In genomic region chr1:91725961-91726704, GRCh38 we compare ENCODE assay signal across 10 cellular contexts.
DNase-seq lines count a peak whose midpoint lies in the region; ATAC-seq and TF ChIP-seq lines count a peak whose summit lies in the region.
"Had no signal": no experiment of that assay in that cellular context is flagged by ENCODE, and none has a peak within 500 bp of the region (broad histone marks: within the 10 kb centered on the region; RNA-seq: fewer than 3 reads in every experiment).

No MANE protein-coding gene starts in this region.

- ATAC-seq in mucosa of descending colon (peak; percentile 72), GM18502 (IDR thresholded peaks at IDR 0.05; ENCODE audit: poor library complexity, unreplicated experiment) (no peak)

- DNase-seq in NCI-H2029 (lab: John Stamatoyannopoulos, UW) (peak; percentile 26), NCI-H2029 treated with DMSO at 0.1 percent for 48 hours (lab: John Stamatoyannopoulos, UW) (no peak), epithelial cell of proximal tubule (ENCODE audit: low read depth) (peak; percentile 59), mucosa of descending colon (no peak), transverse colon (peak; percentile 17), CD1c-positive myeloid dendritic cell (ENCODE audit: extremely low spot score) (no peak)
- no peak for DNase-seq in stimulated activated CD4-positive, alpha-beta T cell treated with anti-CD3 and anti-CD28 coated beads, Interleukin-2, amount 100 ng/mL, for 48 hours
- DNase-seq: activated T-cell treated with anti-CD3 and anti-CD28 coated beads, Interleukin-2, amount 50 U/mL, for 48 hours; stimulated activated CD4-positive, alpha-beta T cell treated with anti-CD3 and anti-CD28 coated beads, Interleukin-2, amount 100 ng/mL, for 24 hours had no signal

- TF ChIP-seq POLR2A in transverse colon (IDR thresholded peaks at IDR 0.05), result no peak

- in situ Hi-C loops in transverse colon (cut with MboI; ENCODE audit: low pct_ligation_motif_present in 1 of 4, low pct_unique_long_range_greater_than_20kb in 1 of 4, low sequenced_read_pairs in 3 of 4), result no loop called here

- TF ChIP-seq CTCF in epithelial cell of proximal tubule (conservative IDR thresholded peaks at IDR 0.05; ENCODE audit: low read depth, low read length), result no peak
- TF ChIP-seq CTCF in mucosa of descending colon (IDR thresholded peaks at IDR 0.05), result no peak
- TF ChIP-seq CTCF in transverse colon (IDR thresholded peaks at IDR 0.05), result no peak

- TF ChIP-seq EP300 in transverse colon (IDR thresholded peaks at IDR 0.05; ENCODE audit: low read depth), result peak; percentile 58

- H3K9me3 ChIP-seq in mucosa of descending colon (no peaks in the 10 kb centered on the region), transverse colon (no peaks in the 10 kb centered on the region)

- H3K36me3 ChIP-seq in mucosa of descending colon (ENCODE audit: low read depth) (no peaks in the 10 kb centered on the region), transverse colon (peaks cover 0 to 13% (median 0%) of the 10 kb centered on the region in 4 donors)

- WGBS in transverse colon (ENCODE audit: low coverage in 1 of 2), 2 donors, result 53 to 60% methylated on average over 7 of the region's 7 CpGs

- intact Hi-C loops in mucosa of descending colon (cut with DNase I, micrococcal nuclease), result no loop called here
- intact Hi-C loops in transverse colon (cut with DNase I; ENCODE audit: low total_unique reads), result no loop called here

- no peaks in the 10 kb centered on the region for H3K27me3 ChIP-seq in transverse colon

- no peaks in the 10 kb centered on the region for H3K4me1 ChIP-seq in mucosa of descending colon (ENCODE audit: low read depth)
- H3K4me1 ChIP-seq in transverse colon, result peaks cover 7 to 32% (median 8%) of the 10 kb centered on the region in 4 donors

- H3K4me3 ChIP-seq in epithelial cell of proximal tubule (ENCODE audit: low read depth, low read length), result no peak overlapping the region
- no peak overlapping the region for H3K4me3 ChIP-seq in mucosa of descending colon
- H3K4me3 ChIP-seq in transverse colon, result no peak overlapping the region

- peak overlapping the region; percentile 72 to 86 (median 81) for H3K27ac ChIP-seq in transverse colon

Comparison
In these comparisons a context has a peak if more than half of its experiments do, and no peak if none do; other contexts are left out.
1. DNase-seq: peak in NCI-H2029 (single experiment), epithelial cell of proximal tubule (single experiment) and transverse colon (single experiment); none in NCI-H2029 treated with DMSO at 0.1 percent for 48 hours (single experiment), mucosa of descending colon (0 of 3), CD1c-positive myeloid dendritic cell (single experiment) and stimulated activated CD4-positive, alpha-beta T cell treated with anti-CD3 and anti-CD28 coated beads, Interleukin-2, amount 100 ng/mL, for 48 hours (0 of 2).